In genomic region chr21:21373969-21374368, GRCh38 we compare ENCODE assay signal across 13 cellular contexts.
A peak's percentile ranks its signal among the peaks of the same experiment; 100 is the strongest.
DNase-seq lines count a peak whose midpoint lies in the region; ATAC-seq, FAIRE-seq and TF ChIP-seq lines count a peak whose summit lies in the region.
"Had no signal": no experiment of that assay in that cellular context is flagged by ENCODE, and none has a peak within 500 bp of the region (broad histone marks: within the 10 kb centered on the region; RNA-seq: fewer than 3 reads in every experiment).

No MANE protein-coding gene starts in this region.

- DNase-seq in cardiac muscle cell (ENCODE audit: low read depth in 1 of 2, low spot score in 1 of 2), result peak in 1 of 2 donors; percentile 34
- no peak for DNase-seq in Right ventricle myocardium superior
- DNase-seq in RWPE1 (ENCODE audit: low spot score), result no peak
- peak; percentile 30 for DNase-seq in fibroblast of peridontal ligament (ENCODE audit: extremely low read depth)
- DNase-seq in type B pancreatic cell (ENCODE audit: extremely low spot score, unreplicated experiment), result no peak
- DNase-seq in urothelium cell line (ENCODE audit: low spot score), result no peak
- DNase-seq in ascending aorta (ENCODE audit: low spot score in 2 of 2), result no peak
- no peak for DNase-seq in activated CD4-positive, alpha-beta T cell treated with anti-CD3 and anti-CD28 coated beads for 4 hours
- DNase-seq: left colon, NCI-H2029 had no signal

- H3K27me3 ChIP-seq in cardiac muscle cell, result no peaks in the 10 kb centered on the region
- no peaks in the 10 kb centered on the region for H3K27me3 ChIP-seq in ascending aorta
- H3K27me3 ChIP-seq: vagina had no signal

- H3K4me3 ChIP-seq in cardiac muscle cell (no peak overlapping the region), ascending aorta (no peak overlapping the region)
- H3K4me3 ChIP-seq: HAP-1, vagina had no signal

- H3K27ac Mint-ChIP-seq in type B pancreatic cell, result no peak overlapping the region

- CTCF ChIA-PET in RWPE1 (lab: Yijun Ruan, JAX), result interaction anchor here (0.5 to 0.7 kb wide), 4 partner anchors 12 to 376 kb away, joined by 3 to 4 read pairs (median 3); partner anchors contain the start of gene NCAM2

- H3K9me3 Mint-ChIP-seq in type B pancreatic cell, result no peaks in the 10 kb centered on the region

- intact Hi-C loops in Right ventricle myocardium superior (cut with DNase I) (no loop called here), ascending aorta (cut with DNase I) (loop anchor here (10.0 kb wide), 1 partner anchor 219 kb away; no protein-coding TSS in a partner anchor)

- no peak for FAIRE-seq in urothelium cell line (lab: Jason Lieb, UNC)
- FAIRE-seq: TTC549 had no signal

- ATAC-seq in Right ventricle myocardium superior (ENCODE audit: poor library complexity), result no peak
- ATAC-seq: left colon had no signal

- H3K27ac ChIP-seq in cardiac muscle cell (no peak overlapping the region), RWPE1 (no peak overlapping the region), ascending aorta (no peak overlapping the region)
- H3K27ac ChIP-seq: vagina had no signal

- H3K9me3 ChIP-seq in cardiac muscle cell (ENCODE audit: low read depth), result no peaks in the 10 kb centered on the region
- H3K9me3 ChIP-seq in ascending aorta, result no peaks in the 10 kb centered on the region
- H3K9me3 ChIP-seq: HAP-1, vagina had no signal

- peak; percentile 31 for TF ChIP-seq CTCF in cardiac muscle cell (IDR thresholded peaks at IDR 0.05; ENCODE audit: low read depth, low read length)
- TF ChIP-seq CTCF in RWPE1 (conservative IDR thresholded peaks at IDR 0.05; ENCODE audit: low read depth), result peak; percentile 27; the same call in 1 of the 2 replicates
- TF ChIP-seq CTCF in type B pancreatic cell (conservative IDR thresholded peaks at IDR 0.05), result peak; percentile 39
- peak in 1 of 3 experiments; percentile 16 for TF ChIP-seq CTCF in ascending aorta (IDR thresholded peaks at IDR 0.05)

- no peak overlapping the region for H3K4me3 Mint-ChIP-seq in type B pancreatic cell

- H3K4me1 ChIP-seq in cardiac muscle cell (ENCODE audit: low read depth) (no peaks in the 10 kb centered on the region), ascending aorta (no peaks in the 10 kb centered on the region)
- H3K4me1 ChIP-seq: HAP-1, vagina had no signal

- H3K27me3 Mint-ChIP-seq in type B pancreatic cell, result no peaks in the 10 kb centered on the region

- peaks cover 5% of the 10 kb centered on the region for H3K4me1 Mint-ChIP-seq in type B pancreatic cell (ENCODE audit: unreplicated experiment)

- H3K36me3 Mint-ChIP-seq in type B pancreatic cell, result no peaks in the 10 kb centered on the region

- H3K36me3 ChIP-seq in cardiac muscle cell (no peaks in the 10 kb centered on the region), ascending aorta (no peaks in the 10 kb centered on the region)
- H3K36me3 ChIP-seq: HAP-1, vagina had no signal

- POLR2A ChIA-PET in RWPE1 (lab: Yijun Ruan, JAX; ENCODE audit: low non-redundant PET), result no interaction called here
